5 cellular contexts compared by ENCODE assay signal in genomic region chr4:122046255-122046654, GRCh38.
"Had no signal": no experiment of that assay in that cellular context is flagged by ENCODE, and none has a peak within 500 bp of the region (broad histone marks: within the 10 kb centered on the region; RNA-seq: fewer than 3 reads in every experiment).

No MANE protein-coding gene starts in this region.

- H3K4me1 Mint-ChIP-seq: IgD-negative memory B cell had no signal

- H3K9ac ChIP-seq: GM23248 had no signal

- H2AFZ ChIP-seq: GM23248 had no signal

- H3K4me3 ChIP-seq: GM23248, HAP-1 had no signal

- H3K27ac ChIP-seq: GM23248 had no signal

- H3K9me3 ChIP-seq: HAP-1 had no signal

- H3K4me3 Mint-ChIP-seq: IgD-negative memory B cell had no signal

- H3K27ac Mint-ChIP-seq: IgD-negative memory B cell had no signal

- DNase-seq: H7, KBM-7 had no signal

- H3K4me1 ChIP-seq: HAP-1 had no signal

- H3K36me3 ChIP-seq: HAP-1 had no signal
